In the genomic region with DNA sequence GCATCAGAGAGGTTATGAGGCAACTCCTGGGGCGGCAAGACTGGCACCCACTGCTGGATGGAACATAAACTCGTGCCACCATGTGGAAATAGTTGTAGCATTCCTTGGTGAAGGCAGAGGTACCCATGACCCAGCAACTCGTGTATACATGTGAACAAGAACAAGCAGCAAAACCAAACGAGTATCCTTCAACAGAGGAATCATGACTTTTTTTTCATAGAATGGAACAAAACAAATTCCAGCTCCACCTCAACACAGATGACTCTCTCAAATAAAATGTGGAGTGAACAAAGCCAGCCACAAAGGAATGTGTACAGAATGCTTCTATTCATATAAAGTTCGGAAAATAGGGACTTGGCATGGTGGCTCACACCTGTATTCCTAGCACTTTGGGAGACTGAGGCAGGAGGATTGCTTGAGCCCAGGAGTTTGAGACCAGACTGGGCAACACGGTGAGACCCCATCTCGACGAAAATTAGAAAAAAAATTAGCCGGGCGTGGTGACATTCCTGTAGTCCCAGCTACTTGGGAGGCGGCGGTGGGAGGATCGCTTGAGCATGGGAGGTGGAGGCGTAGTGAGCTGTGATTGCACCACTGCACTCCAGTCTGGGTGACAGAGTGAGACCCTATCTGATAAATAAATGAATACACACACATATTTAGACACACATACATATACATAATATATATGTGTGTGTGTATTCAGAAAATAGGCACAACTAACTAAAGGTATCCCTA, we compare ENCODE assay signal across 11 cellular contexts. TPM values are rescaled to one million over a fixed set of nuclear protein-coding genes. Genes with fewer than 3 reads are reported as not detected.
A peak's percentile ranks its signal among the peaks of the same experiment; 100 is the strongest.
DNase-seq lines count a peak whose midpoint lies in the region; ATAC-seq and TF ChIP-seq lines count a peak whose summit lies in the region.
"Had no signal": no experiment of that assay in that cellular context is flagged by ENCODE, and none has a peak within 500 bp of the region (broad histone marks: within the 10 kb centered on the region; RNA-seq: fewer than 3 reads in every experiment).

No MANE protein-coding gene starts in this region.

- H3K27me3 ChIP-seq in RWPE2 (ENCODE audit: insufficient read depth, poor library complexity, severe bottlenecking) (no peaks in the 10 kb centered on the region), testis (no peaks in the 10 kb centered on the region)

- ATAC-seq in RWPE2 (ENCODE audit: low read depth) (peak; percentile 81), HG02763 (IDR thresholded peaks at IDR 0.05; ENCODE audit: unreplicated experiment) (no peak)
- ATAC-seq: heart right ventricle; stimulated activated naive B cell treated with anti-CD40 and anti-IgM and Interleukin-4, amounts not matched to agents 10 μg/mL and 1 μg/mL and 100 μg/mL, for 72 hours had no signal

- peaks cover 22% of the 10 kb centered on the region for H3K4me1 ChIP-seq in RWPE2 (ENCODE audit: insufficient read depth, poor library complexity, severe bottlenecking)
- H3K4me1 ChIP-seq in testis = peaks cover 6% of the 10 kb centered on the region

- peak; percentile 8 for TF ChIP-seq CTCF in RWPE2 (IDR thresholded peaks at IDR 0.05; ENCODE audit: poor library complexity, severe bottlenecking)
- TF ChIP-seq CTCF in testis (IDR thresholded peaks at IDR 0.05) = no peak

- peaks cover 5% of the 10 kb centered on the region for H3K9me3 ChIP-seq in RWPE2 (ENCODE audit: severe bottlenecking)
- H3K9me3 ChIP-seq in testis = no peaks in the 10 kb centered on the region

- TF ChIP-seq POLR2A in testis (IDR thresholded peaks at IDR 0.05) = no peak

- intact Hi-C loops in testis (cut with DNase I; ENCODE audit: low total_unique reads) = no loop called here

- H3K36me3 ChIP-seq in RWPE2 (ENCODE audit: low read depth) (peaks cover 42% of the 10 kb centered on the region), testis (ENCODE audit: low read depth, missing control alignments) (no peaks in the 10 kb centered on the region)
- H3K36me3 ChIP-seq: WERI-Rb-1 had no signal

- peak; percentile 86 for DNase-seq in EL
- no peak for DNase-seq in RWPE2 (ENCODE audit: low spot score)
- DNase-seq in fibroblast of gingiva (ENCODE audit: low read depth) = peak; percentile 92
- peak; percentile 99 for DNase-seq in renal cortical epithelial cell (ENCODE audit: low read depth)
- no peak for DNase-seq in testis
- no peak for DNase-seq in stimulated activated CD4-positive, alpha-beta T cell treated with anti-CD3 and anti-CD28 coated beads, Interleukin-2, amount 100 ng/mL, for 48 hours
- DNase-seq in activated CD4-positive, alpha-beta T cell treated with anti-CD3 and anti-CD28 coated beads for 48 hours = no peak
- DNase-seq: heart right ventricle; stimulated activated naive B cell treated with anti-CD40 and anti-IgM and Interleukin-4, amounts not matched to agents 10 μg/mL and 1 μg/mL and 100 μg/mL, for 72 hours; WERI-Rb-1 had no signal

- peak overlapping the region; percentile 64 for H3K27ac ChIP-seq in RWPE2 (ENCODE audit: poor library complexity, severe bottlenecking)
- no peak overlapping the region for H3K27ac ChIP-seq in testis
- H3K27ac ChIP-seq: heart right ventricle, WERI-Rb-1 had no signal

- WGBS in testis, 2 donors = 86 to 90% methylated on average over 14 of the region's 14 CpGs

- no peak overlapping the region for H3K4me3 ChIP-seq in RWPE2 (ENCODE audit: severe bottlenecking)
- no peak overlapping the region for H3K4me3 ChIP-seq in testis
- H3K4me3 ChIP-seq: heart right ventricle had no signal

RNA-seq across cellular contexts. Expression of a gene that starts 35.3 kb away (rescaled TPM):
- 25.9 and 40.8 TPM in 2 replicates for total RNA-seq in renal cortical epithelial cell
- total RNA-seq in testis = 10 to 100 TPM; 42.1 to 59.9 TPM
- 132 TPM for polyA plus RNA-seq in testis (ENCODE audit: insufficient read depth, low read depth, low replicate concordance)

RNA-seq across cellular contexts. Expression of a gene that starts 51.1 kb away (rescaled TPM):
- total RNA-seq in renal cortical epithelial cell = 9.0 and 30.2 TPM in 2 replicates
- total RNA-seq in testis = 10 to 100 TPM; 49.7 to 65.4 TPM
- 54.1 TPM for polyA plus RNA-seq in testis (ENCODE audit: insufficient read depth, low read depth, low replicate concordance)

RNA-seq across cellular contexts. Expression of a gene that starts 59.8 kb away (rescaled TPM):
- total RNA-seq in renal cortical epithelial cell (0.15 TPM in 1 of 2 replicates, not detected in the other), testis (10 to 100 TPM; 24.0 to 55.7 TPM)
- 108 TPM for polyA plus RNA-seq in testis (ENCODE audit: insufficient read depth, low read depth, low replicate concordance)

Comparison
In these comparisons a context has a peak if more than half of its experiments do, and no peak if none do; other contexts are left out.
1. DNase-seq: peak in EL (single experiment), fibroblast of gingiva (single experiment) and renal cortical epithelial cell (single experiment); none in RWPE2 (single experiment), testis (single experiment), stimulated activated CD4-positive, alpha-beta T cell treated with anti-CD3 and anti-CD28 coated beads, Interleukin-2, amount 100 ng/mL, for 48 hours (0 of 2) and activated CD4-positive, alpha-beta T cell treated with anti-CD3 and anti-CD28 coated beads for 48 hours (single experiment).
2. RNA of a gene that starts 59.8 kb away (total RNA-seq): 24.0 to 55.7 TPM in testis; 0.15 TPM in renal cortical epithelial cell; every median in the first group is over 10 times any median in the second.